Comparison of ENCODE assay signal across 9 cellular contexts in genomic region chr3:64345351-64345750, GRCh38.
DNase-seq lines count a peak whose midpoint lies in the region; ATAC-seq and TF ChIP-seq lines count a peak whose summit lies in the region.
"Had no signal": no experiment of that assay in that cellular context is flagged by ENCODE, and none has a peak within 500 bp of the region (broad histone marks: within the 10 kb centered on the region; RNA-seq: fewer than 3 reads in every experiment).

No MANE protein-coding gene starts in this region.

- no peaks in the 10 kb centered on the region for H3K36me3 Mint-ChIP-seq in glutamatergic neuron (ENCODE audit: unreplicated experiment)

- no peak for TF ChIP-seq CTCF in brain microvascular endothelial cell (IDR thresholded peaks at IDR 0.05; ENCODE audit: low read depth, low read length, missing control alignments)
- no peak for TF ChIP-seq CTCF in left lung (IDR thresholded peaks at IDR 0.05)
- no peak for TF ChIP-seq CTCF in transverse colon (IDR thresholded peaks at IDR 0.05)
- TF ChIP-seq CTCF in glutamatergic neuron (IDR thresholded peaks at IDR 0.05; ENCODE audit: partially characterized antibody, unreplicated experiment) = no peak

- H3K4me1 ChIP-seq in left lung (peaks cover 30 to 36% of the 10 kb centered on the region in 2 donors), transverse colon (peaks cover 4 to 32% (median 11%) of the 10 kb centered on the region in 4 donors)

- intact Hi-C loops in left lung (cut with DNase I) = no loop called here
- intact Hi-C loops in transverse colon (cut with DNase I; ENCODE audit: low total_unique reads) = loop anchor here (10.0 kb wide), 1 partner anchor 81 kb away; no protein-coding TSS in a partner anchor

- H3K9me3 ChIP-seq in left lung = no peaks in the 10 kb centered on the region
- no peaks in the 10 kb centered on the region for H3K9me3 ChIP-seq in transverse colon

- H3K27me3 Mint-ChIP-seq in glutamatergic neuron (ENCODE audit: unreplicated experiment) = peaks cover 3% of the 10 kb centered on the region

- H3K4me1 Mint-ChIP-seq in glutamatergic neuron (ENCODE audit: low read depth, unreplicated experiment) = peaks cover 18% of the 10 kb centered on the region

- no peak for TF ChIP-seq EP300 in transverse colon (IDR thresholded peaks at IDR 0.05; ENCODE audit: low read depth)

- H3K27me3 ChIP-seq in brain microvascular endothelial cell (replicated peaks) (no peaks in the 10 kb centered on the region), left lung (no peaks in the 10 kb centered on the region), transverse colon (no peaks in the 10 kb centered on the region)

- H3K36me3 ChIP-seq in brain microvascular endothelial cell (replicated peaks) (no peaks in the 10 kb centered on the region), left lung (no peaks in the 10 kb centered on the region), transverse colon (no peaks in the 10 kb centered on the region)

- in situ Hi-C loops in brain microvascular endothelial cell (cut with HindIII; ENCODE audit: low pct_ligation_motif_present, low sequenced_read_pairs) = no loop called here
- in situ Hi-C loops in transverse colon (cut with MboI; ENCODE audit: low pct_ligation_motif_present in 1 of 4, low pct_unique_long_range_greater_than_20kb in 1 of 4, low sequenced_read_pairs in 3 of 4) = no loop called here

- WGBS in transverse colon (ENCODE audit: low coverage in 1 of 2), 2 donors = 29 to 33% methylated on average over 2 of the region's 2 CpGs

- TF ChIP-seq POLR2A in transverse colon (IDR thresholded peaks at IDR 0.05) = no peak

- DNase-seq in NCI-H146 (lab: John Stamatoyannopoulos, UW) = peak; percentile 45
- peak; percentile 77 for DNase-seq in brain microvascular endothelial cell
- DNase-seq in left lung = no peak
- DNase-seq in transverse colon = no peak
- DNase-seq in GDM1 (lab: John Stamatoyannopoulos, UW) = no peak
- no peak for DNase-seq in NCI-H1048 (lab: John Stamatoyannopoulos, UW)
- no peak for DNase-seq in glutamatergic neuron
- DNase-seq: activated gamma-delta T cell, NCI-H2081 treated with DMSO at 0.1 percent for 48 hours had no signal

- H3K27ac ChIP-seq in brain microvascular endothelial cell = peak overlapping the region; percentile 68
- peak overlapping the region; percentile 80 for H3K27ac ChIP-seq in left lung
- peak overlapping the region; percentile 68 to 88 (median 82) for H3K27ac ChIP-seq in transverse colon

- H3K4me3 ChIP-seq in brain microvascular endothelial cell (ENCODE audit: low read depth, low read length) (no peak overlapping the region), left lung (no peak overlapping the region), transverse colon (no peak overlapping the region)

- ATAC-seq in left lung = peak; percentile 83

- no peak overlapping the region for H3K4me3 Mint-ChIP-seq in glutamatergic neuron (ENCODE audit: unreplicated experiment)

- H3K9me3 Mint-ChIP-seq in glutamatergic neuron (ENCODE audit: unreplicated experiment) = no peaks in the 10 kb centered on the region

- no peak overlapping the region for H3K27ac Mint-ChIP-seq in glutamatergic neuron (ENCODE audit: unreplicated experiment)

Comparison
In these comparisons a context has a peak if more than half of its experiments do, and no peak if none do; other contexts are left out.
1. DNase-seq: peak in NCI-H146 (single experiment) and brain microvascular endothelial cell (single experiment); none in left lung (0 of 2), transverse colon (single experiment), GDM1 (single experiment), NCI-H1048 (single experiment) and glutamatergic neuron (single experiment).
2. Peak in every context shown above with its lines, with median percentiles within 50 percentile points of each other: H3K27ac ChIP-seq.